In genomic region chr20:44720617-44720993, GRCh38 we compare ENCODE assay signal across 9 cellular contexts. TPM values are rescaled to one million over a fixed set of nuclear protein-coding genes. Genes with fewer than 3 reads are reported as not detected.
DNase-seq lines count a peak whose midpoint lies in the region; ATAC-seq and TF ChIP-seq lines count a peak whose summit lies in the region.
"Had no signal": no experiment of that assay in that cellular context is flagged by ENCODE, and none has a peak within 500 bp of the region (broad histone marks: within the 10 kb centered on the region; RNA-seq: fewer than 3 reads in every experiment).

No MANE protein-coding gene starts in this region.

- POLR2A ChIA-PET in HCT116 (lab: Charles Lee), result interaction anchor here (0.6 to 1.7 kb wide), 3 partner anchors 9 to 70 kb away, joined by 3 to 8 read pairs (median 4); no protein-coding TSS in a partner anchor

- no peaks in the 10 kb centered on the region for H3K36me3 ChIP-seq in HCT116 (ENCODE audit: control insufficient read depth in 1 of 2, insufficient read depth in 2 of 2, low read length in 2 of 2)

- intact Hi-C loops in HCT116 (cut with micrococcal nuclease) (no loop called here), left cardiac atrium (cut with DNase I) (no loop called here)

- BruUV-seq in HCT116 (replicated peaks; lab: Mats Ljungman, UMichigan), result no TSS peak

- RAD21 ChIA-PET in HCT116 (lab: Charles Lee; ENCODE audit: low non-redundant PET in 1 of 2, low total read pairs in 2 of 2, uncharacterized antibody in 2 of 2, unreplicated experiment in 2 of 2), result no interaction called here

- no peaks in the 10 kb centered on the region for H3K9me2 ChIP-seq in HCT116 (ENCODE audit: insufficient read depth)

- TF ChIP-seq RAD21 in HCT116 (IDR thresholded peaks at IDR 0.05; ENCODE audit: low read depth), result no peak

- H3K9ac ChIP-seq in HCT116 (ENCODE audit: low read length), result no peak overlapping the region

- in situ Hi-C loops in GM13977 (cut with MboI; ENCODE audit: low pct_unique_long_range_greater_than_20kb, low sequenced_read_pairs, unreplicated experiment), result no loop called here

- no peaks in the 10 kb centered on the region for H4K20me1 ChIP-seq in HCT116 (ENCODE audit: insufficient read depth)

- TF ChIP-seq CTCF in HCT116 (IDR thresholded peaks at IDR 0.05 in 2 of 3, conservative IDR thresholded peaks at IDR 0.05 in 1 of 3; ENCODE audit: borderline replicate concordance in 1 of 3, insufficient read depth in 1 of 3, low read depth in 2 of 3, low read length in 2 of 3), result no peak
- no peak for TF ChIP-seq CTCF in GM13977 (IDR thresholded peaks at IDR 0.05; ENCODE audit: extremely low read depth, insufficient read depth, missing control alignments)

- CTCF ChIA-PET in HCT116 (lab: Charles Lee), result interaction anchor here (0.9 to 1.7 kb wide), 3 partner anchors 11 to 37 kb away, joined by 3 to 6 read pairs (median 4); no protein-coding TSS in a partner anchor

- H3K27ac ChIP-seq in HCT116 (ENCODE audit: low read depth, low read length) (peak overlapping the region; percentile 39), substantia nigra (ENCODE audit: low read depth, low read length, poor library complexity, severe bottlenecking) (peak overlapping the region; percentile 73)

- H3K4me1 ChIP-seq in HCT116 (ENCODE audit: control insufficient read depth in 1 of 2, insufficient read depth in 2 of 2, low read length in 2 of 2), result peaks cover 29 to 30% of the 10 kb centered on the region in 2 experiments

- H3K27me3 ChIP-seq in HCT116 (ENCODE audit: insufficient read depth, low read length), result no peaks in the 10 kb centered on the region

- H3K9me3 ChIP-seq in HCT116 (ENCODE audit: control insufficient read depth in 1 of 2, insufficient read depth in 1 of 2, low read depth in 1 of 2, low read length in 2 of 2), result no peaks in the 10 kb centered on the region

- no peaks in the 10 kb centered on the region for H3K79me2 ChIP-seq in HCT116 (ENCODE audit: insufficient read depth, low read length)

- no peak for TF ChIP-seq POLR2A in HCT116 (IDR thresholded peaks at IDR 0.05; ENCODE audit: borderline replicate concordance, extremely low read depth, insufficient read depth, insufficient read length)

- ATAC-seq in HCT116, result peak; percentile 86
- peak; percentile 70 to 75 for ATAC-seq in left cardiac atrium

- H3K4me3 ChIP-seq in HCT116 (replicated peaks in 1 of 2; ENCODE audit: low read depth in 1 of 2, low read length in 2 of 2), result 0 out of 4 replicates have a peak overlapping the region, but pooled peaks of 1 of the 2 experiments have one; percentile 0

- H2AFZ ChIP-seq in HCT116 (ENCODE audit: low read depth, low read length, poor library complexity, severe bottlenecking), result no peak overlapping the region

- DNase-seq in HCT116 (ENCODE audit: low read depth, low spot score) (peak; percentile 48), amniotic epithelial cell (ENCODE audit: low read depth) (peak; percentile 75), left cardiac atrium (no peak), substantia nigra (lab: John Stamatoyannopoulos, UW) (peak in 24 of 49 donors; percentile 11 to 69 (median 24)), GM13977 (ENCODE audit: low spot score) (no peak), NCI-H1092 (lab: John Stamatoyannopoulos, UW) (no peak), NCI-H1930 (lab: John Stamatoyannopoulos, UW) (no peak)
- DNase-seq in NK-92 treated with Interleukin-12 subunit alpha and Interleukin-12 subunit beta, amount 100 ng/mL, for 24 hours (lab: John Stamatoyannopoulos, UW), result no peak
- DNase-seq: activated gamma-delta T cell had no signal

- H3K4me2 ChIP-seq in HCT116 (ENCODE audit: low read length), result peak overlapping the region; percentile 61

TF ChIP-seq in HCT116, 20 proteins besides CTCF, POLR2A, EP300 and RAD21:
- no peak for TF ChIP-seq TCF7L2 (IDR thresholded peaks at IDR 0.05; ENCODE audit: borderline replicate concordance, extremely low read depth, insufficient read depth, insufficient read length)
- TF ChIP-seq EGR1 (IDR thresholded peaks at IDR 0.05; ENCODE audit: low read depth), result no peak
- no peak for TF ChIP-seq YY1 (IDR thresholded peaks at IDR 0.05; ENCODE audit: extremely low read depth, insufficient replicate concordance, low read depth, low read length)
- TF ChIP-seq SRF (IDR thresholded peaks at IDR 0.05; ENCODE audit: low read depth), result no peak
- no peak for TF ChIP-seq EZH2 (IDR thresholded peaks at IDR 0.05)
- TF ChIP-seq CBX3 (IDR thresholded peaks at IDR 0.05; ENCODE audit: low read depth), result no peak
- TF ChIP-seq REST (IDR thresholded peaks at IDR 0.05; ENCODE audit: low read depth), result no peak
- TF ChIP-seq, protein P1, sequence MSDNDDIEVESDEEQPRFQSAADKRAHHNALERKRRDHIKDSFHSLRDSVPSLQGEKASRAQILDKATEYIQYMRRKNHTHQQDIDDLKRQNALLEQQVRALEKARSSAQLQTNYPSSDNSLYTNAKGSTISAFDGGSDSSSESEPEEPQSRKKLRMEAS (IDR thresholded peaks at IDR 0.05), result no peak; the same call in 1 of the 2 replicates
- TF ChIP-seq SIN3A (IDR thresholded peaks at IDR 0.05; ENCODE audit: low read depth), result no peak
- TF ChIP-seq SP1 (IDR thresholded peaks at IDR 0.05; ENCODE audit: low read depth), result no peak; the same call in 1 of the 2 replicates
- TF ChIP-seq EZH2phosphoT487 (IDR thresholded peaks at IDR 0.05; ENCODE audit: borderline replicate concordance), result no peak
- no peak for TF ChIP-seq ZFX (IDR thresholded peaks at IDR 0.05)
- TF ChIP-seq ZNF274 (IDR thresholded peaks at IDR 0.05; ENCODE audit: low read depth, low read length), result no peak
- TF ChIP-seq FOSL1 (IDR thresholded peaks at IDR 0.05; ENCODE audit: low read depth), result no peak
- TF ChIP-seq, protein P2, sequence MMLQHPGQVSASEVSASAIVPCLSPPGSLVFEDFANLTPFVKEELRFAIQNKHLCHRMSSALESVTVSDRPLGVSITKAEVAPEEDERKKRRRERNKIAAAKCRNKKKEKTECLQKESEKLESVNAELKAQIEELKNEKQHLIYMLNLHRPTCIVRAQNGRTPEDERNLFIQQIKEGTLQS (IDR thresholded peaks at IDR 0.05), result no peak
- TF ChIP-seq POLR2AphosphoS5 (IDR thresholded peaks at IDR 0.05; ENCODE audit: low read depth, low read length), result no peak
- TF ChIP-seq ELF1 (IDR thresholded peaks at IDR 0.05; ENCODE audit: borderline replicate concordance, low read depth), result no peak
- no peak for TF ChIP-seq JUND (IDR thresholded peaks at IDR 0.05)

RNA-seq across cellular contexts. Expression of gene CCN5, which starts 5.4 kb away (rescaled TPM):
- total RNA-seq in HCT116 (2021; ENCODE audit: unreplicated experiment), result 0.20 TPM
- polyA plus RNA-seq in HCT116 (2012), result 0.15 and 0.21 TPM in 2 replicates
- total RNA-seq in left cardiac atrium, result 10 to 100 TPM; 25.1 to 63.6 TPM

RNA-seq across cellular contexts. Expression of gene KCNK15, which starts 25.1 kb away (rescaled TPM):
- total RNA-seq in HCT116 (2021; ENCODE audit: unreplicated experiment) (not detected), left cardiac atrium (1 to 10 TPM; 2.2 to 2.6 TPM)
- not detected in 2 replicates for polyA plus RNA-seq in HCT116 (2012)

Comparison
In these comparisons a context has a peak if more than half of its experiments do, and no peak if none do; other contexts are left out.
1. DNase-seq: peak in HCT116 (single experiment) and amniotic epithelial cell (single experiment); none in left cardiac atrium (single experiment), GM13977 (single experiment), NK-92 treated with Interleukin-12 subunit alpha and Interleukin-12 subunit beta, amount 100 ng/mL, for 24 hours (single experiment), NCI-H1092 (single experiment) and NCI-H1930 (0 of 2).
2. RNA of gene CCN5, which starts 5.4 kb away (total RNA-seq): 25.1 to 63.6 TPM in left cardiac atrium; 0.20 TPM in HCT116 (single experiment); every median in the first group is over 10 times any median in the second.